ENCODE assay signal across 20 cellular contexts in the genomic region with DNA sequence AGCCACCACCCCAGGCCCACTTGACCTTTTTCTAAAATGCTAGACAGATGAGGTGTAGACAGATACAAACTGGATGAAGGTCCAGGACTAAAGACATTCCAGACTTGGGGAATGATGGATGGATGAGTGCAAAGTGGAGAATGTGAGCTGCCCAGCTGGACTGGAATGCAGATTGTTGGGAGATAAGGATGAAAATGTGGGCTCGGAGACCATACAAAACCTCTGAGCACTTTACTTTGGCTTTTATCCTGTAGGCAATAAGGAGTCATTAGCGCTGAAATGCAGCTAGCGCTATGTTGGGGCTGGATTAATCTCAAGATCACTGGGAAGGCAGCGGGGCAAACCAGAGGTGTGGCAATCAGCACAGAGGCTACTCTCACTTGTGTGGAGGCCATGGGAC.
"Had no signal": no experiment of that assay in that cellular context is flagged by ENCODE, and none has a peak within 500 bp of the region (broad histone marks: within the 10 kb centered on the region; RNA-seq: fewer than 3 reads in every experiment).

No MANE protein-coding gene starts in this region.

- H3K27me3 ChIP-seq: esophagus muscularis mucosa, gastroesophageal sphincter, heart right ventricle, thyroid gland, vagina had no signal

- H3K36me3 Mint-ChIP-seq: activated naive CD8-positive, alpha-beta T cell treated with anti-CD3 and anti-CD28 coated beads, Interleukin-2, amount 10 ng/mL, durations not matched to agents 7 days and 5 days; immature natural killer cell had no signal

- ATAC-seq: activated CD8-positive, alpha-beta T cell treated with anti-CD3 and anti-CD28 coated beads for 36 hours; activated T-helper 17 cell treated with anti-CD3 and anti-CD28 coated beads, Interleukin-2, amount 50 U/mL, for 72 hours; gastroesophageal sphincter; heart right ventricle; left ventricle myocardium superior; naive thymus-derived CD8-positive, alpha-beta T cell had no signal

- H3K27ac ChIP-seq: esophagus muscularis mucosa, gastroesophageal sphincter, heart right ventricle, thyroid gland, vagina had no signal

- H3K9me3 Mint-ChIP-seq: activated CD8-positive, alpha-beta T cell treated with anti-CD3 and anti-CD28 coated beads for 36 hours; activated T-helper 17 cell treated with anti-CD3 and anti-CD28 coated beads, Interleukin-2, amount 50 U/mL, for 72 hours; immature natural killer cell; T-helper 2 cell treated with Interferon-gamma antibody and Interleukin-4, amounts not matched to agents 5 μg/mL and 100 μg/mL, for 36 hours had no signal

- H3K27me3 Mint-ChIP-seq: activated CD8-positive, alpha-beta T cell treated with anti-CD3 and anti-CD28 coated beads for 36 hours; activated naive CD8-positive, alpha-beta T cell treated with anti-CD3 and anti-CD28 coated beads, Interleukin-2, amount 10 ng/mL, durations not matched to agents 7 days and 5 days; activated T-helper 17 cell treated with anti-CD3 and anti-CD28 coated beads, Interleukin-2, amount 50 U/mL, for 72 hours had no signal

- H3K27ac Mint-ChIP-seq: activated CD8-positive, alpha-beta T cell treated with anti-CD3 and anti-CD28 coated beads for 36 hours; activated naive CD8-positive, alpha-beta T cell treated with anti-CD3 and anti-CD28 coated beads, Interleukin-2, amount 10 ng/mL, durations not matched to agents 7 days and 5 days; activated T-helper 17 cell treated with anti-CD3 and anti-CD28 coated beads, Interleukin-2, amount 50 U/mL, for 72 hours; immature natural killer cell; T-helper 2 cell treated with Interferon-gamma antibody and Interleukin-4, amounts not matched to agents 5 μg/mL and 100 μg/mL, for 36 hours had no signal

- H3K4me1 Mint-ChIP-seq: activated T-helper 17 cell treated with anti-CD3 and anti-CD28 coated beads, Interleukin-2, amount 50 U/mL, for 72 hours; immature natural killer cell; naive thymus-derived CD8-positive, alpha-beta T cell had no signal

- H3K9me3 ChIP-seq: esophagus muscularis mucosa, gastroesophageal sphincter, heart right ventricle, thyroid gland, vagina had no signal

- H3K4me3 Mint-ChIP-seq: activated CD8-positive, alpha-beta T cell treated with anti-CD3 and anti-CD28 coated beads for 36 hours; activated naive CD8-positive, alpha-beta T cell treated with anti-CD3 and anti-CD28 coated beads, Interleukin-2, amount 10 ng/mL, durations not matched to agents 7 days and 5 days; activated T-helper 17 cell treated with anti-CD3 and anti-CD28 coated beads, Interleukin-2, amount 50 U/mL, for 72 hours; immature natural killer cell; naive thymus-derived CD8-positive, alpha-beta T cell; T-helper 2 cell treated with Interferon-gamma antibody and Interleukin-4, amounts not matched to agents 5 μg/mL and 100 μg/mL, for 36 hours had no signal

- DNase-seq: activated CD4-positive, alpha-beta T cell treated with anti-CD3 and anti-CD28 coated beads for 48 hours; activated CD4-positive, CD25-positive, alpha-beta regulatory T cell; activated CD8-positive, alpha-beta T cell treated with anti-CD3 and anti-CD28 coated beads for 36 hours; activated naive CD4-positive, alpha-beta T cell; activated naive CD8-positive, alpha-beta T cell treated with anti-CD3 and anti-CD28 coated beads, Interleukin-2, amount 10 ng/mL, durations not matched to agents 7 days and 5 days; activated T-cell treated with anti-CD3 and anti-CD28 coated beads, Interleukin-2, amount 50 U/mL, for 1 hour; aorta; cerebellar nuclear complex; effector CD4-positive, alpha-beta T cell; heart right ventricle; immature natural killer cell; left ventricle myocardium superior; naive thymus-derived CD8-positive, alpha-beta T cell; stimulated activated naive CD4-positive, alpha-beta T cell; thyroid gland had no signal
